In genomic region chr22:33114570-33114969, GRCh38 we compare ENCODE assay signal across 24 cellular contexts. TPM values are rescaled to one million over a fixed set of nuclear protein-coding genes. Genes with fewer than 3 reads are reported as not detected.
DNase-seq lines count a peak whose midpoint lies in the region; ATAC-seq and TF ChIP-seq lines count a peak whose summit lies in the region.
"Had no signal": no experiment of that assay in that cellular context is flagged by ENCODE, and none has a peak within 500 bp of the region (broad histone marks: within the 10 kb centered on the region; RNA-seq: fewer than 3 reads in every experiment).

No MANE protein-coding gene starts in this region.

- H3K9ac ChIP-seq in H9 (ENCODE audit: extremely low read depth, insufficient read length, low read length): no peak overlapping the region

- H2BK120ac ChIP-seq in H9 (ENCODE audit: low read depth, low read length, poor library complexity, severe bottlenecking): no peak overlapping the region

- H3K4me1 Mint-ChIP-seq in H9: peaks cover 5 to 8% of the 10 kb centered on the region in 2 experiments; a peak in 3 of 4 replicates

- no peaks in the 10 kb centered on the region for H4K20me1 ChIP-seq in DOHH2 (ENCODE audit: control insufficient read depth, insufficient read depth, low read depth, low read length)
- no peaks in the 10 kb centered on the region for H4K20me1 ChIP-seq in H9 (ENCODE audit: control insufficient read depth, insufficient read depth, insufficient read length)

- H3K27me3 ChIP-seq in DOHH2 (ENCODE audit: control insufficient read depth, low read length) (no peaks in the 10 kb centered on the region), H9 (ENCODE audit: insufficient read depth, low read length) (no peaks in the 10 kb centered on the region; the same call in 1 of the 2 replicates), A673 (replicated peaks; ENCODE audit: insufficient read depth, low read depth, low read length, poor library complexity) (no peaks in the 10 kb centered on the region)
- H3K27me3 ChIP-seq: BE2C had no signal

- H3K36me3 ChIP-seq in DOHH2 (ENCODE audit: control insufficient read depth, low read length) (no peaks in the 10 kb centered on the region), A673 (ENCODE audit: insufficient read depth, low read length, poor library complexity, severe bottlenecking) (no peaks in the 10 kb centered on the region)
- H3K36me3 ChIP-seq: BE2C had no signal

- H2BK20ac ChIP-seq in H9 (ENCODE audit: low read depth, low read length, poor library complexity, severe bottlenecking): no peak overlapping the region

- no peak overlapping the region for H2AFZ ChIP-seq in H9 (ENCODE audit: low read length)

- no peak overlapping the region for H3K56ac ChIP-seq in H9 (ENCODE audit: insufficient read length, low read depth, low read length)

- no peaks in the 10 kb centered on the region for H3K23me2 ChIP-seq in H9 (ENCODE audit: insufficient read length, low read depth, low read length, poor library complexity, severe bottlenecking)

- H4K5ac ChIP-seq in H9 (ENCODE audit: insufficient read length, low read depth, low read length): no peak overlapping the region

- H3F3A ChIP-seq in DOHH2 (ENCODE audit: control insufficient read depth, insufficient read depth): peaks cover 16% of the 10 kb centered on the region

- TF ChIP-seq CTCF in DOHH2 (IDR thresholded peaks at IDR 0.05; ENCODE audit: low read depth, low read length, poor library complexity, severe bottlenecking) (no peak), H9 (conservative IDR thresholded peaks at IDR 0.05) (no peak), A673 (conservative IDR thresholded peaks at IDR 0.05; ENCODE audit: low read depth, low read length) (no peak)

- POLR2A ChIA-PET in A673 (lab: Charles Lee; ENCODE audit: low non-redundant PET): no interaction called here

- H3K27me3 Mint-ChIP-seq in H9 (ENCODE audit: low read depth): peaks cover 37% of the 10 kb centered on the region

- CTCF ChIA-PET in A673 (lab: Charles Lee): no interaction called here

- H3K9me3 ChIP-seq in DOHH2 (ENCODE audit: control insufficient read depth, insufficient read depth, low read length) (no peaks in the 10 kb centered on the region), H9 (ENCODE audit: control insufficient read depth, low read depth, low read length) (no peaks in the 10 kb centered on the region), A673 (ENCODE audit: low read depth, low read length, poor library complexity, severe bottlenecking) (no peaks in the 10 kb centered on the region)
- H3K9me3 ChIP-seq: A549, BE2C had no signal

- H3K79me2 ChIP-seq in DOHH2 (ENCODE audit: control insufficient read depth, low read length) (no peaks in the 10 kb centered on the region), H9 (ENCODE audit: insufficient read depth, low read length) (no peaks in the 10 kb centered on the region)

- no peaks in the 10 kb centered on the region for H3K9me2 ChIP-seq in DOHH2 (replicated peaks; ENCODE audit: control insufficient read depth, low read length)

- no peak overlapping the region for H3K4ac ChIP-seq in H9 (ENCODE audit: low read depth, low read length)

- no peak overlapping the region for H2BK15ac ChIP-seq in H9 (ENCODE audit: low read depth, low read length)

- H3K4me1 ChIP-seq in DOHH2 (ENCODE audit: control insufficient read depth, low read length) (peaks cover 78% of the 10 kb centered on the region), H9 (ENCODE audit: insufficient read depth, low read length) (no peaks in the 10 kb centered on the region; the same call in 1 of the 2 replicates), A673 (ENCODE audit: insufficient read depth, low read length, poor library complexity, severe bottlenecking) (no peaks in the 10 kb centered on the region)
- H3K4me1 ChIP-seq: A549, BE2C had no signal

- H2AK5ac ChIP-seq in H9 (ENCODE audit: insufficient read length, low read length): no peak overlapping the region

- H3K4me3 ChIP-seq in DOHH2 (ENCODE audit: low read length): no peak overlapping the region
- H3K4me3 ChIP-seq in A673 (ENCODE audit: low read depth, low read length, poor library complexity, severe bottlenecking): no peak overlapping the region
- H3K4me3 ChIP-seq: A549, K562, SK-N-MC had no signal

- no peak overlapping the region for H2BK5ac ChIP-seq in H9 (ENCODE audit: insufficient read length, low read length)

- H4K91ac ChIP-seq in H9 (ENCODE audit: insufficient read length, low read depth, low read length): no peak overlapping the region

- H3K79me1 ChIP-seq in H9 (ENCODE audit: insufficient read depth, low read depth, low read length, poor library complexity, severe bottlenecking): no peaks in the 10 kb centered on the region

- H3K36me3 Mint-ChIP-seq in H9 (ENCODE audit: insufficient read depth in 1 of 3, low read depth in 3 of 3): no peaks in the 10 kb centered on the region; a peak in 1 of 7 replicates

- intact Hi-C loops in A673 (cut with micrococcal nuclease; ENCODE audit: unreplicated experiment): no loop called here

- no peak overlapping the region for H3K23ac ChIP-seq in H9 (ENCODE audit: insufficient read length, low read depth, low read length)

- no peak overlapping the region for H3T11ph ChIP-seq in H9 (ENCODE audit: low read length)

- no peaks in the 10 kb centered on the region for H3K9me3 Mint-ChIP-seq in H9

- no peak overlapping the region for H2BK12ac ChIP-seq in H9 (ENCODE audit: insufficient read length, low read depth, low read length)

- no peak overlapping the region for H4K8ac ChIP-seq in H9 (replicated peaks; ENCODE audit: insufficient read length, low read depth, low read length)

- no TSS peak for BruUV-seq in A673 (replicated peaks; lab: Mats Ljungman, UMichigan)

- no peak overlapping the region for H3K18ac ChIP-seq in H9 (ENCODE audit: insufficient read length, low read depth, low read length)

- no peak for ATAC-seq in GM21367 (IDR thresholded peaks at IDR 0.05; ENCODE audit: unreplicated experiment)
- ATAC-seq: A549, HepG2, K562, PC-3 had no signal

- H3K4me2 ChIP-seq in DOHH2 (ENCODE audit: low read length) (no peak overlapping the region), H9 (ENCODE audit: insufficient read depth, insufficient read length, low read length) (no peak overlapping the region)
- H3K4me2 ChIP-seq: A549 had no signal

- H3K4me3 Mint-ChIP-seq in H9: no peak overlapping the region
- H3K4me3 Mint-ChIP-seq: HFFc6 had no signal

- peak; percentile 62 for DNase-seq in M059J (ENCODE audit: low read depth)
- DNase-seq in RPMI7951 (ENCODE audit: low read depth): peak; percentile 76
- DNase-seq in fibroblast of peridontal ligament (ENCODE audit: extremely low read depth): peak; percentile 1
- no peak for DNase-seq in H9
- DNase-seq in A673 (ENCODE audit: low spot score): no peak
- DNase-seq in DMS153 treated with DMSO at 0.1 percent for 48 hours (lab: John Stamatoyannopoulos, UW; ENCODE audit: unreplicated experiment): no peak
- DNase-seq: BE2C, DMS79 treated with DMSO at 0.1 percent for 48 hours, H7, HFFc6, NCI-H1105, NCI-H146, NCI-H2029, NCI-H446, NCI-H526, PC-3, RPMI8226, SHP77 had no signal

- no peak overlapping the region for H3K14ac ChIP-seq in H9 (ENCODE audit: insufficient read depth, low read length)

- H3K27ac Mint-ChIP-seq in H9: no peak overlapping the region
- H3K27ac Mint-ChIP-seq: HFFc6 had no signal

- H3K27ac ChIP-seq in DOHH2 (ENCODE audit: low read depth, low read length): peak overlapping the region; percentile 94
- H3K27ac ChIP-seq in H9 (ENCODE audit: insufficient read length, low read depth, low read length): no peak overlapping the region
- H3K27ac ChIP-seq in A673 (ENCODE audit: low read depth, low read length, poor library complexity, severe bottlenecking): no peak overlapping the region
- H3K27ac ChIP-seq: A549, SK-N-MC had no signal

RNA-seq across cellular contexts. Expression of gene SYN3, which starts 56.4 kb away (rescaled TPM):
- total RNA-seq in M059J (2014; rRNA removed; shearing (Covaris generic)): not detected in 2 replicates
- total RNA-seq in RPMI7951 (2014; rRNA removed; shearing (Covaris generic)): not detected in 2 replicates
- total RNA-seq in H9 (2021) (74.6 and 75.5 TPM in 2 replicates), A673 (2021) (0.66 and 0.77 TPM in 2 replicates)
- total RNA-seq: PC-3 had no signal

Comparison
In these comparisons a context has a peak if more than half of its experiments do, and no peak if none do; other contexts are left out.
1. DNase-seq: peak in M059J (single experiment), RPMI7951 (single experiment) and fibroblast of peridontal ligament (single experiment); none in H9 (single experiment), A673 (single experiment) and DMS153 treated with DMSO at 0.1 percent for 48 hours (single experiment).
2. RNA of gene SYN3, which starts 56.4 kb away (total RNA-seq): 74.6 to 75.5 TPM in H9; 0.66 to 0.77 TPM in A673, not detected in RPMI7951 and not detected in M059J; every median in the first group is over 10 times any median in the second.